In the genomic region with DNA sequence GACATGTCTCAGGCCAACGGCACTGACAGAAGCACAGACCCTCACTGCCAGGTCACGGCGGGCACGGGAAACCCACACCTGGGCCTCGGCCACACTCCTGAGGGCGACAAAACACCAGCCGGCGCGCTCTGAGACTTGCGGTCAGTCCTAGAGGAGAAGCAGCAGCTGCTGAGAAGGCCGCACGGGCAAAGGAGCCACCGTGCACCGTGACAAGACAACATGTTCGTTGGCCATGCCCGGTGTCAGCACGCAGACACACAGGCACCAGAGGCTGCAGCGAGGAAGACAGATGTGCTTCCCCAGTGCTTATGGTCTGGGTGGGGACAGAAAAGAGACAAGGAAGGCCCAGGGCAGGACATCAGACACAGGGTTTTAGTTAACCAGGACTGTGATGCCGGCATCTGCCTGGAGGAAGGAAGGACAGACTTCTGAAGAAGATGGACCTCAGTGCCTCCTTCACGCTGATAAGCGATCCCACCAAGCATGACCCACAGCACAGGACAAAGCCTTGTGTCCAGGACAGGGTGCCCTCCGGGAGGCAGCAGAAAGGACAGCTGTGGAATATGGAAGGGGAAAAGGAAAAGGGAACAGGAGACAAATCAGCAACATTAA, we compare ENCODE assay signal across 13 cellular contexts.
DNase-seq lines count a peak whose midpoint lies in the region; ATAC-seq and TF ChIP-seq lines count a peak whose summit lies in the region.
"Had no signal": no experiment of that assay in that cellular context is flagged by ENCODE, and none has a peak within 500 bp of the region (broad histone marks: within the 10 kb centered on the region; RNA-seq: fewer than 3 reads in every experiment).

No MANE protein-coding gene starts in this region.

- H3K27ac ChIP-seq in RWPE2 (ENCODE audit: poor library complexity, severe bottlenecking) (peak overlapping the region; percentile 59), psoas muscle (peak overlapping the region; percentile 83), tibial artery (no peak overlapping the region)
- H3K27ac ChIP-seq: transverse colon had no signal

- no peak overlapping the region for H3K4me3 Mint-ChIP-seq in activated CD4-positive, alpha-beta T cell treated with anti-CD3 and anti-CD28 coated beads, Interleukin-2, amount 10 ng/mL, durations not matched to agents 7 days and 5 days
- peak overlapping the region; percentile 65 to 81 for H3K4me3 Mint-ChIP-seq in effector memory CD8-positive, alpha-beta T cell

- intact Hi-C loops in psoas muscle (cut with DNase I) (no loop called here), tibial artery (cut with DNase I; ENCODE audit: low total_unique reads) (no loop called here)

- H3K9me3 Mint-ChIP-seq in activated CD4-positive, alpha-beta T cell treated with anti-CD3 and anti-CD28 coated beads, Interleukin-2, amount 10 ng/mL, durations not matched to agents 7 days and 5 days = no peaks in the 10 kb centered on the region
- no peaks in the 10 kb centered on the region for H3K9me3 Mint-ChIP-seq in effector memory CD8-positive, alpha-beta T cell

- peak overlapping the region; percentile 68 for H3K27ac Mint-ChIP-seq in activated CD4-positive, alpha-beta T cell treated with anti-CD3 and anti-CD28 coated beads, Interleukin-2, amount 10 ng/mL, durations not matched to agents 7 days and 5 days
- H3K27ac Mint-ChIP-seq in effector memory CD8-positive, alpha-beta T cell = peak overlapping the region; percentile 94 to 95

- H3K27me3 ChIP-seq in RWPE2 (ENCODE audit: insufficient read depth, poor library complexity, severe bottlenecking) (no peaks in the 10 kb centered on the region), psoas muscle (ENCODE audit: insufficient read depth in 3 of 3, low read length in 2 of 3) (no peaks in the 10 kb centered on the region), tibial artery (no peaks in the 10 kb centered on the region)
- H3K27me3 ChIP-seq: heart left ventricle, transverse colon had no signal

- H3K9me3 ChIP-seq in RWPE2 (ENCODE audit: severe bottlenecking) (no peaks in the 10 kb centered on the region), psoas muscle (no peaks in the 10 kb centered on the region), tibial artery (no peaks in the 10 kb centered on the region)
- H3K9me3 ChIP-seq: heart left ventricle, transverse colon had no signal

- peaks cover 87% of the 10 kb centered on the region for H3K4me1 Mint-ChIP-seq in activated CD4-positive, alpha-beta T cell treated with anti-CD3 and anti-CD28 coated beads, Interleukin-2, amount 10 ng/mL, durations not matched to agents 7 days and 5 days
- H3K4me1 Mint-ChIP-seq in effector memory CD8-positive, alpha-beta T cell (ENCODE audit: low read depth in 2 of 2) = peaks cover 84 to 86% of the 10 kb centered on the region in 2 donors

- TF ChIP-seq CTCF in RWPE2 (IDR thresholded peaks at IDR 0.05; ENCODE audit: poor library complexity, severe bottlenecking) = no peak
- peak; percentile 12 for TF ChIP-seq CTCF in psoas muscle (IDR thresholded peaks at IDR 0.05)
- TF ChIP-seq CTCF in tibial artery (IDR thresholded peaks at IDR 0.05) = no peak

- H3K36me3 ChIP-seq in RWPE2 (ENCODE audit: low read depth) (0 out of 2 replicates have a peak, but pooled peaks cover 9% of the 10 kb centered on the region), psoas muscle (ENCODE audit: insufficient read depth in 1 of 2, low read depth in 1 of 2) (no peaks in the 10 kb centered on the region), tibial artery (no peaks in the 10 kb centered on the region)
- H3K36me3 ChIP-seq: heart left ventricle, transverse colon had no signal

- CTCF ChIA-PET in activated CD4-positive, alpha-beta T cell treated with anti-CD3 and anti-CD28 coated beads, Interleukin-2, amount 10 ng/mL, durations not matched to agents 7 days and 5 days (lab: Charles Lee) = no interaction called here

- H3K36me3 Mint-ChIP-seq in activated CD4-positive, alpha-beta T cell treated with anti-CD3 and anti-CD28 coated beads, Interleukin-2, amount 10 ng/mL, durations not matched to agents 7 days and 5 days (ENCODE audit: low read depth) = peaks cover 7% of the 10 kb centered on the region
- peaks cover 56% of the 10 kb centered on the region for H3K36me3 Mint-ChIP-seq in effector memory CD8-positive, alpha-beta T cell (ENCODE audit: insufficient read depth)

- ATAC-seq in RWPE2 (ENCODE audit: low read depth) (no peak), psoas muscle (peak; percentile 68 to 84 (median 76)), GM21367 (IDR thresholded peaks at IDR 0.05; ENCODE audit: unreplicated experiment) (no peak)
- no peak for ATAC-seq in effector memory CD8-positive, alpha-beta T cell (replicated peaks)
- ATAC-seq: heart left ventricle had no signal

- H3K4me3 ChIP-seq in RWPE2 (ENCODE audit: severe bottlenecking) (no peak overlapping the region), psoas muscle (no peak overlapping the region), tibial artery (no peak overlapping the region)
- H3K4me3 ChIP-seq: heart left ventricle, transverse colon had no signal

- H3K4me1 ChIP-seq in RWPE2 (ENCODE audit: insufficient read depth, poor library complexity, severe bottlenecking) (peaks cover 44% of the 10 kb centered on the region), psoas muscle (peaks cover 82% of the 10 kb centered on the region), tibial artery (peaks cover 0 to 69% (median 37%) of the 10 kb centered on the region in 4 donors)

- 29 to 51% (median 34%) methylated on average over 22 of the region's 22 CpGs for WGBS in psoas muscle, 3 donors

- POLR2A ChIA-PET in activated CD4-positive, alpha-beta T cell treated with anti-CD3 and anti-CD28 coated beads, Interleukin-2, amount 10 ng/mL, durations not matched to agents 7 days and 5 days (lab: Charles Lee) = no interaction called here

- no peak for DNase-seq in activated CD4-positive, alpha-beta T cell treated with anti-CD3 and anti-CD28 coated beads, Interleukin-2, amount 10 ng/mL, durations not matched to agents 7 days and 5 days
- no peak for DNase-seq in activated CD4-positive, alpha-beta T cell treated with anti-CD3 and anti-CD28 coated beads for 4 hours
- DNase-seq in RWPE2 (ENCODE audit: low spot score) (no peak), psoas muscle (peak; percentile 72 to 80), COLO668 (lab: John Stamatoyannopoulos, UW; ENCODE audit: unreplicated experiment) (no peak), tibial artery (no peak)
- DNase-seq in effector memory CD8-positive, alpha-beta T cell = no peak
- DNase-seq: activated CD4-positive, CD25-positive, alpha-beta regulatory T cell treated with anti-CD3 and anti-CD28 coated beads, Interleukin-2, amount 50 U/mL, for 72 hours; amniotic stem cell; MV-4-11; transverse colon had no signal

- H3K27me3 Mint-ChIP-seq in activated CD4-positive, alpha-beta T cell treated with anti-CD3 and anti-CD28 coated beads, Interleukin-2, amount 10 ng/mL, durations not matched to agents 7 days and 5 days = no peaks in the 10 kb centered on the region
- H3K27me3 Mint-ChIP-seq in effector memory CD8-positive, alpha-beta T cell = no peaks in the 10 kb centered on the region

Comparison
In these comparisons a context has a peak if more than half of its experiments do, and no peak if none do; other contexts are left out.
1. DNase-seq: peak in psoas muscle (2 of 2); none in activated CD4-positive, alpha-beta T cell treated with anti-CD3 and anti-CD28 coated beads, Interleukin-2, amount 10 ng/mL, durations not matched to agents 7 days and 5 days (single experiment), activated CD4-positive, alpha-beta T cell treated with anti-CD3 and anti-CD28 coated beads for 4 hours (0 of 2), RWPE2 (single experiment), effector memory CD8-positive, alpha-beta T cell (0 of 3), COLO668 (single experiment) and tibial artery (0 of 2).
2. ATAC-seq: peak in psoas muscle (4 of 4); none in RWPE2 (single experiment), effector memory CD8-positive, alpha-beta T cell (single experiment) and GM21367 (single experiment).
3. H3K27ac ChIP-seq: peak in RWPE2 (single experiment) and psoas muscle (single experiment); none in tibial artery (0 of 2).